Comparison of ENCODE assay signal across 23 cellular contexts in the genomic region with DNA sequence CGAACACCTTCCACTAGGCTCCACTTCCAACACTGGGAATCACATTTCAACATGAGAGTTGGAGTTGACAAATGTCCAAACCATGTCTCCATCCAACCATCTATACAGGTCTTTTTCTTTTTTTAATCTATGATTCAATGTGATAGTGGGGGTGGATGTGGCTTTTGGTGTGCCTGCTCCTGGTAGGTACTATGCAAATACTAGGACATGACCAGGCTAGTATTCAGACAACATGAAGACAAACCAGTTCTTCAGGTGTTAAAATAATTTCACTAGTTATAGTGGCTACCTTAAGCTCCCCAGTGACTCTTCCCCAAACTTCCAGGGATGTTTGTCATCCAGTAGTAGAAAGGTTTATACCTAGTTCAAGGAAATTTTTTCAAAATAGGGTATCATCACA.
A peak's percentile ranks its signal among the peaks of the same experiment; 100 is the strongest.
DNase-seq lines count a peak whose midpoint lies in the region; ATAC-seq and TF ChIP-seq lines count a peak whose summit lies in the region.
"Had no signal": no experiment of that assay in that cellular context is flagged by ENCODE, and none has a peak within 500 bp of the region (broad histone marks: within the 10 kb centered on the region; RNA-seq: fewer than 3 reads in every experiment).

No MANE protein-coding gene starts in this region.

- H3K4me3 ChIP-seq in RWPE2 (ENCODE audit: severe bottlenecking): no peak overlapping the region

- ATAC-seq in RWPE2 (ENCODE audit: low read depth): peak; percentile 91
- ATAC-seq: HepG2, Panc1 had no signal

- H3K4me1 ChIP-seq in RWPE2 (ENCODE audit: insufficient read depth, poor library complexity, severe bottlenecking): peaks cover 10% of the 10 kb centered on the region

- H3K27me3 ChIP-seq in RWPE2 (ENCODE audit: insufficient read depth, poor library complexity, severe bottlenecking): no peaks in the 10 kb centered on the region

- no peaks in the 10 kb centered on the region for H3K36me3 ChIP-seq in RWPE2 (ENCODE audit: low read depth)

- no peaks in the 10 kb centered on the region for H3K9me3 ChIP-seq in RWPE2 (ENCODE audit: severe bottlenecking)
- H3K9me3 ChIP-seq: SK-N-SH had no signal

- peak overlapping the region; percentile 2; the same call in 1 of the 2 replicates for H3K27ac ChIP-seq in 22Rv1
- H3K27ac ChIP-seq in RWPE2 (ENCODE audit: poor library complexity, severe bottlenecking): no peak overlapping the region

- DNase-seq in DMS153 treated with DMSO at 0.1 percent for 48 hours (lab: John Stamatoyannopoulos, UW; ENCODE audit: unreplicated experiment) (peak; percentile 38), NCI-H2196 treated with DMSO at 0.1 percent for 48 hours (lab: John Stamatoyannopoulos, UW; ENCODE audit: unreplicated experiment) (peak; percentile 40), RWPE2 (ENCODE audit: low spot score) (no peak), iPS-NIHi7 (ENCODE audit: extremely low spot score) (no peak), mesenteric fat pad (ENCODE audit: low spot score) (no peak), SK-N-DZ (ENCODE audit: low spot score) (no peak)
- no peak for DNase-seq in activated CD4-positive, CD25-positive, alpha-beta regulatory T cell (lab: John Stamatoyannopoulos, UW)
- DNase-seq: ACHN, AML-193, COR-L47, DMS79, HCEC 1CT, KG1, NCI-H1694, NCI-H2171, NCI-H69, Right ventricle myocardium superior, SK-N-SH, T-helper 1 cell, T1000 had no signal

- TF ChIP-seq CTCF in 22Rv1 (IDR thresholded peaks at IDR 0.05) (no peak), RWPE2 (IDR thresholded peaks at IDR 0.05; ENCODE audit: poor library complexity, severe bottlenecking) (no peak)

Comparison
In these comparisons a context has a peak if more than half of its experiments do, and no peak if none do; other contexts are left out.
1. DNase-seq: peak in DMS153 treated with DMSO at 0.1 percent for 48 hours (single experiment) and NCI-H2196 treated with DMSO at 0.1 percent for 48 hours (single experiment); none in RWPE2 (single experiment), iPS-NIHi7 (single experiment), mesenteric fat pad (single experiment), activated CD4-positive, CD25-positive, alpha-beta regulatory T cell (0 of 4) and SK-N-DZ (single experiment).